ENCODE assay signal across 1 cellular context in the genomic region with DNA sequence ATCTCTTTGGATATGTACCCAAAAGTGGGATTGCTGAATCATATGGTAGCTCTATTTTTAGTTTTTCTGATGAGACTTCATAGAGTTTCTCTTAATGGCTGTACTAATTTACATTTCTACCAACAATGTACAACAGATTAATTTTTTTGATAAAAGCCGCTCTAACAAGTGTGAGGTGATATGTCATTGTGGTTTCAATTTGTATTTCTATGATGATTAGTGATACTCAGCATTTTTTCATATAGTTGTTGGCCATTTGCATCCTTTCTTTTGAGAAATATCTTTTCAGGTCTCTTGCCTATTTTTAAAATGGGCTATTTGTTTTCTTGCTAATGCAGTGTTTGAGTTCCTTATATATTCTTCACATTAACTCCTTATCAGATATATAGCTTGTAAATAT.
TF ChIP-seq lines count a peak whose summit lies in the region.

No MANE protein-coding gene starts in this region.

TF ChIP-seq in K562, 482 proteins besides CTCF, POLR2A, EP300 and RAD21:
- TF ChIP-seq ZNF75A (CRISPR knock-in tag; IDR thresholded peaks at IDR 0.05) (0 out of 2 replicates have a peak, but pooled peaks have one; percentile 47), MAFG (tag; conservative IDR thresholded peaks at IDR 0.05) (peak; percentile 87), ZNF133 (CRISPR knock-in tag; IDR thresholded peaks at IDR 0.05) (no peak), MAFF (IDR thresholded peaks at IDR 0.05; ENCODE audit: low read length) (peak; percentile 58), C11orf30 (IDR thresholded peaks at IDR 0.05; ENCODE audit: low read depth) (peak; percentile 82), ZNF316 (IDR thresholded peaks at IDR 0.05) (peak; percentile 92)
- TF ChIP-seq, protein P1, sequence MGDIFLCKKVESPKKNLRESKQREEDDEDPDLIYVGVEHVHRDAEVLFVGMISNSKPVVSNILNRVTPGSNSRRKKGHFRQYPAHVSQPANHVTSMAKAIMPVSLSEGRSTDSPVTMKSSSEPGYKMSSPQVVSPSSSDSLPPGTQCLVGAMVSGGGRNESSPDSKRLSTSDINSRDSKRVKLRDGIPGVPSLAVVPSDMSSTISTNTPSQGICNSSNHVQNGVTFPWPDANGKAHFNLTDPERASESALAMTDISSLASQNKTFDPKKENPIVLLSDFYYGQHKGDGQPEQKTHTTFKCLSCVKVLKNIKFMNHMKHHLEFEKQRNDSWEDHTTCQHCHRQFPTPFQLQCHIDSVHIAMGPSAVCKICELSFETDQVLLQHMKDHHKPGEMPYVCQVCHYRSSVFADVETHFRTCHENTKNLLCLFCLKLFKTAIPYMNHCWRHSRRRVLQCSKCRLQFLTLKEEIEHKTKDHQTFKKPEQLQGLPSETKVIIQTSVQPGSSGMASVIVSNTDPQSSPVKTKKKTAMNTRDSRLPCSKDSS (IDR thresholded peaks at IDR 0.05; ENCODE audit: low read depth, partially characterized antibody), result no peak
